Comparison of ENCODE assay signal across 18 cellular contexts in the genomic region with DNA sequence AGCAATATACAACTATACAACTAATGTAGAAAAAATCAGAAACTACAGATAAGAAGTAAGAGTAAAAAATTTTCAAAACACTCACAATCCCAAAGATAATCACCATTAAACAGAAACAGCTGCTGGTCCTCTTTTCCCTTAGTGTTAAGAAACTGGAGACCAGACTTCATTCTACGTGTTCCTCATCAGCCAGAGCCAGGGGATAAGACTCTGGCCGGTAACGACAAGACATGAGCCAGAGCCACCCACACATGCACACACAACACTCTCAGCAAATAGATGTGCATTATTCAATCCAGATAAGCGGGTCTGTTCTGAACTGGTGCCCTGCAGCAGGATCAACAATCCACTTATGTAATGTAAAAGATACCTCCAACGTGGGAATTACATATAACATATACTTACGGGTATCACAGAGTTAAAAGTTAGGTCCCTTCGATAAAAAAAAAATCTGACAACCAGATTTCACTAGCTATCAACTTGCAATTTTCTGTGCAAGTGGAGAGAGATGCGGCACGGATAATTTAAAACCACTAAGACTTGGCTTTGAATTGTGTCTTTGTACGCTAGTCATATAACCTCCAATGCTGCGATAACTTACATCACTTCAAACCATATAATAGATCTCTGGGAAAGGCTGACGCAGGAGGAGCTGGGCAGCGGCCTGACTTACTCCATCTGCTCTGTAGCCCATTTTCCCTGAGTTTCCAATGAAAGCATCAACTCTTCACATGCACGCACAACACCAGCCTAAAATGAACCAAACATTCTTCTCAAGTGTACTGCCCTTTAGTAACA. TPM values are rescaled to one million over a fixed set of nuclear protein-coding genes. Genes with fewer than 3 reads are reported as not detected.
A peak's percentile ranks its signal among the peaks of the same experiment; 100 is the strongest.
DNase-seq lines count a peak whose midpoint lies in the region; ATAC-seq and TF ChIP-seq lines count a peak whose summit lies in the region.
"Had no signal": no experiment of that assay in that cellular context is flagged by ENCODE, and none has a peak within 500 bp of the region (broad histone marks: within the 10 kb centered on the region; RNA-seq: fewer than 3 reads in every experiment).

No MANE protein-coding gene starts in this region.

- no peaks in the 10 kb centered on the region for H3K27me3 ChIP-seq in right cardiac atrium (ENCODE audit: control insufficient read depth, insufficient read depth)
- no peaks in the 10 kb centered on the region for H3K27me3 ChIP-seq in subcutaneous abdominal adipose tissue (ENCODE audit: control insufficient read depth in 5 of 5, insufficient read depth in 4 of 5, low read length in 5 of 5)

- peak overlapping the region in 1 of 5 donors; percentile 5 for H3K9ac ChIP-seq in subcutaneous abdominal adipose tissue (ENCODE audit: low read length in 5 of 5)

- H3K36me3 Mint-ChIP-seq in HFFc6 (ENCODE audit: low read depth): peaks cover 15% of the 10 kb centered on the region
- H3K36me3 Mint-ChIP-seq: stimulated activated effector memory CD8-positive, alpha-beta T cell treated with anti-CD3 and anti-CD28 coated beads, Interleukin-12 subunit alpha, Interleukin-12 subunit beta, amount 100 ng/mL, for 72 hours had no signal

- H3K4me3 ChIP-seq in right cardiac atrium (ENCODE audit: low read length) (no peak overlapping the region), subcutaneous abdominal adipose tissue (ENCODE audit: low read depth in 1 of 5, low read length in 5 of 5) (no peak overlapping the region)
- H3K4me3 ChIP-seq: psoas muscle had no signal

- peaks cover 41% of the 10 kb centered on the region for H3K4me1 Mint-ChIP-seq in HFFc6 (ENCODE audit: low read depth)
- H3K4me1 Mint-ChIP-seq: stimulated activated effector memory CD8-positive, alpha-beta T cell treated with anti-CD3 and anti-CD28 coated beads, Interleukin-12 subunit alpha, Interleukin-12 subunit beta, amount 100 ng/mL, for 72 hours had no signal

- no peaks in the 10 kb centered on the region for H3K36me3 ChIP-seq in subcutaneous abdominal adipose tissue (ENCODE audit: control insufficient read depth in 5 of 5, insufficient read depth in 5 of 5, low read length in 5 of 5)

- H3K27ac ChIP-seq in right cardiac atrium (ENCODE audit: low read length) (peak overlapping the region; percentile 8), subcutaneous abdominal adipose tissue (ENCODE audit: low read depth, low read length) (peak overlapping the region; percentile 54)
- H3K27ac ChIP-seq: epithelial cell of prostate, psoas muscle had no signal

- H3K27me3 Mint-ChIP-seq in HFFc6 (ENCODE audit: insufficient read depth): no peaks in the 10 kb centered on the region

- DNase-seq in HFFc6 (no peak), dedifferentiated amniotic fluid mesenchymal stem cell (ENCODE audit: extremely low spot score) (peak; percentile 34), right cardiac atrium (peak; percentile 53 to 79 (median 72)), HuH-7 (ENCODE audit: low spot score) (no peak), NCI-H187 treated with DMSO at 0.1 percent for 48 hours (lab: John Stamatoyannopoulos, UW) (no peak)
- DNase-seq: activated CD4-positive, alpha-beta T cell treated with anti-CD3 and anti-CD28 coated beads, Interleukin-2, amount 50 U/mL, for 48 hours; caudate nucleus; Karpas-422; NCI-H1930; NCI-H526 treated with DMSO at 0.1 percent for 48 hours; psoas muscle; RPMI8226; stimulated activated CD4-positive, alpha-beta T cell treated with anti-CD3 and anti-CD28 coated beads, Interleukin-4, amount 100 ng/mL, for 1 hour had no signal

- peak overlapping the region; percentile 75 for H3K27ac Mint-ChIP-seq in HFFc6
- H3K27ac Mint-ChIP-seq: stimulated activated effector memory CD8-positive, alpha-beta T cell treated with anti-CD3 and anti-CD28 coated beads, Interleukin-12 subunit alpha, Interleukin-12 subunit beta, amount 100 ng/mL, for 72 hours had no signal

- peak; percentile 59 to 80 for ATAC-seq in right cardiac atrium
- ATAC-seq in HG03135 (IDR thresholded peaks at IDR 0.05; ENCODE audit: unreplicated experiment): no peak
- no peak for ATAC-seq in HG02884 (IDR thresholded peaks at IDR 0.05; ENCODE audit: unreplicated experiment)
- ATAC-seq: psoas muscle; stimulated activated effector memory CD8-positive, alpha-beta T cell treated with anti-CD3 and anti-CD28 coated beads, Interleukin-12 subunit alpha, Interleukin-12 subunit beta, amount 100 ng/mL, for 72 hours had no signal

- H3K9me3 ChIP-seq in right cardiac atrium (ENCODE audit: control insufficient read depth, low read length) (no peaks in the 10 kb centered on the region), subcutaneous abdominal adipose tissue (ENCODE audit: control insufficient read depth in 5 of 5, low read length in 5 of 5) (no peaks in the 10 kb centered on the region)
- H3K9me3 ChIP-seq: psoas muscle had no signal

- H3K9me3 Mint-ChIP-seq in HFFc6: no peaks in the 10 kb centered on the region

- H3K4me3 Mint-ChIP-seq in HFFc6: no peak overlapping the region
- H3K4me3 Mint-ChIP-seq: stimulated activated effector memory CD8-positive, alpha-beta T cell treated with anti-CD3 and anti-CD28 coated beads, Interleukin-12 subunit alpha, Interleukin-12 subunit beta, amount 100 ng/mL, for 72 hours had no signal

- H3K4me1 ChIP-seq in right cardiac atrium (ENCODE audit: control insufficient read depth, insufficient read depth, low read length): peaks cover 22% of the 10 kb centered on the region
- H3K4me1 ChIP-seq in subcutaneous abdominal adipose tissue (ENCODE audit: control insufficient read depth in 5 of 5, insufficient read depth in 5 of 5, low read length in 5 of 5): peaks cover 13 to 43% (median 33%) of the 10 kb centered on the region in 5 donors

- no peak for TF ChIP-seq CTCF in HFFc6 (IDR thresholded peaks at IDR 0.05)

- intact Hi-C loops in right cardiac atrium (cut with DNase I): no loop called here

- WGBS in right cardiac atrium: 51% methylated on average over 14 of the region's 14 CpGs

RNA-seq across cellular contexts. Expression of gene PRICKLE2, which starts 17.8 kb away (rescaled TPM):
- 10 to 100 TPM; 14.0 to 21.7 (median 18.4) TPM for total RNA-seq in HFFc6 (2021; fragmentation: NEBNext Ultra II Directional; extraction: Animal tissue kit (Norgen Biotek cat#: 25700))
- 10 to 100 TPM; 10.6 to 15.2 (median 11.8) TPM for total RNA-seq in right cardiac atrium
- polyA plus RNA-seq in right cardiac atrium: 2.3 TPM

Comparison
In these comparisons a context has a peak if more than half of its experiments do, and no peak if none do; other contexts are left out.
1. DNase-seq: peak in dedifferentiated amniotic fluid mesenchymal stem cell (single experiment) and right cardiac atrium (3 of 3); none in HFFc6 (single experiment), HuH-7 (single experiment) and NCI-H187 treated with DMSO at 0.1 percent for 48 hours (single experiment).
2. ATAC-seq: peak in right cardiac atrium (2 of 2); none in HG03135 (single experiment) and HG02884 (single experiment).